Comparison of ENCODE assay signal across 1 cellular context in the genomic region with DNA sequence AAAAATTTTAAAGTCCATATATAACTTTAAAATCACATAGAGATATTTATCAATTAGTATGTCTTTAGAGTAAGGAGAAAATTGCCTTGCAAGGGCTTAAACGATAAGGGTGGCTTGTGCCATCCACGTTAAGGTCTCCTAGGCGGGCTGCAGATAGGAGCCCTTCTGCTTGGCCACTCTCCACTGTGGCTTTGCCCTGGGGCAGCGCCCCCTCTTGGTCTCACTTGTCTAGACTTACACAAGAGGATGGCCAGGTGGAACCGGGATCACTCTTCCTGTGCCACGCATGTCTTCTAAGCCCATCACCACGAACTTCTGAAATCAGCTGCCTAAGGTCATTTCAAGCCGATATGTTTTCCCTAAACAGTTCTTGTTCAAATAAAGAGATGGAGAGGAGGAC.
TF ChIP-seq lines count a peak whose summit lies in the region.

No MANE protein-coding gene starts in this region.

TF ChIP-seq in IMR-90, 13 proteins besides CTCF, POLR2A, EP300 and RAD21:
- no peak for TF ChIP-seq RCOR1 (IDR thresholded peaks at IDR 0.05; ENCODE audit: insufficient replicate concordance, low read length)
- peak; percentile 19; the same call in 1 of the 2 replicates for TF ChIP-seq SMC3 (IDR thresholded peaks at IDR 0.05; ENCODE audit: low read depth, low read length)
- TF ChIP-seq BHLHE40 (IDR thresholded peaks at IDR 0.05; ENCODE audit: low read depth, low read length): no peak
